16 cellular contexts compared by ENCODE assay signal in genomic region chr14:50524731-50525510, GRCh38. TPM values are rescaled to one million over a fixed set of nuclear protein-coding genes. Genes with fewer than 3 reads are reported as not detected.
DNase-seq lines count a peak whose midpoint lies in the region; ATAC-seq and TF ChIP-seq lines count a peak whose summit lies in the region.
"Had no signal": no experiment of that assay in that cellular context is flagged by ENCODE, and none has a peak within 500 bp of the region (broad histone marks: within the 10 kb centered on the region; RNA-seq: fewer than 3 reads in every experiment).

No MANE protein-coding gene starts in this region.

- peaks cover 15% of the 10 kb centered on the region for H3K36me3 Mint-ChIP-seq in activated naive CD8-positive, alpha-beta T cell treated with anti-CD3 and anti-CD28 coated beads, Interleukin-2, amount 10 ng/mL, durations not matched to agents 7 days and 5 days
- peaks cover 58% of the 10 kb centered on the region for H3K36me3 Mint-ChIP-seq in nephron progenitor cell (ENCODE audit: low read depth)

- no peaks in the 10 kb centered on the region for H3K9me3 ChIP-seq in Loucy (ENCODE audit: insufficient read depth, low read depth, low read length)
- H3K9me3 ChIP-seq: esophagus muscularis mucosa, tibial nerve had no signal

- TF ChIP-seq CTCF in Loucy (conservative IDR thresholded peaks at IDR 0.05; ENCODE audit: low read length) (no peak), nephron progenitor cell (IDR thresholded peaks at IDR 0.05) (no peak)

- H3K4me1 ChIP-seq in Loucy (ENCODE audit: insufficient read depth, low read length, poor library complexity, severe bottlenecking), result peaks cover 63% of the 10 kb centered on the region

- H3K9ac ChIP-seq in Loucy (ENCODE audit: low read depth, low read length, poor library complexity, severe bottlenecking), result no peak overlapping the region

- no peaks in the 10 kb centered on the region for H3K9me2 ChIP-seq in Loucy (replicated peaks; ENCODE audit: low read depth, low read length)

- no peaks in the 10 kb centered on the region for H3K36me3 ChIP-seq in Loucy (ENCODE audit: insufficient read depth, low read length)
- H3K36me3 ChIP-seq: esophagus muscularis mucosa, tibial nerve had no signal

- no peaks in the 10 kb centered on the region for H3F3A ChIP-seq in Loucy (ENCODE audit: low read depth)

- POLR2A ChIA-PET in activated naive CD8-positive, alpha-beta T cell treated with anti-CD3 and anti-CD28 coated beads, Interleukin-2, amount 10 ng/mL, durations not matched to agents 7 days and 5 days (lab: Charles Lee), result interaction anchor here (0.6 kb wide), 1 partner anchor 850 kb away, joined by 3 read pairs; no protein-coding TSS in a partner anchor

- H3K4me1 Mint-ChIP-seq in activated naive CD8-positive, alpha-beta T cell treated with anti-CD3 and anti-CD28 coated beads, Interleukin-2, amount 10 ng/mL, durations not matched to agents 7 days and 5 days, result peaks cover 48% of the 10 kb centered on the region
- peaks cover 55% of the 10 kb centered on the region for H3K4me1 Mint-ChIP-seq in nephron progenitor cell

- DNase-seq in DMS53 (lab: John Stamatoyannopoulos, UW), result peak; percentile 3
- DNase-seq in DMS53 treated with DMSO at 0.1 percent for 48 hours (lab: John Stamatoyannopoulos, UW; ENCODE audit: unreplicated experiment), result no peak
- no peak for DNase-seq in activated naive CD8-positive, alpha-beta T cell treated with anti-CD3 and anti-CD28 coated beads, Interleukin-2, amount 10 ng/mL, durations not matched to agents 7 days and 5 days
- no peak for DNase-seq in nephron progenitor cell
- DNase-seq in mesenteric fat pad (ENCODE audit: low spot score), result no peak
- DNase-seq in activated effector memory CD4-positive, alpha-beta T cell treated with Interleukin-2 at 50 U/mL for 16 hours, result no peak
- DNase-seq: activated CD4-positive, alpha-beta T cell treated with anti-CD3 and anti-CD28 coated beads, Interleukin-2, amount 50 U/mL, for 1 hour; activated naive CD4-positive, alpha-beta T cell; NCI-H2081 treated with DMSO at 0.1 percent for 48 hours; occipital lobe; small intestine had no signal

- H3K27me3 ChIP-seq in Loucy (ENCODE audit: insufficient read depth, low read length, poor library complexity, severe bottlenecking), result no peaks in the 10 kb centered on the region
- H3K27me3 ChIP-seq: esophagus muscularis mucosa, tibial nerve had no signal

- H3K4me2 ChIP-seq in Loucy (ENCODE audit: low read depth, low read length, poor library complexity, severe bottlenecking), result peak overlapping the region; percentile 48

- no peaks in the 10 kb centered on the region for H3K9me3 Mint-ChIP-seq in activated naive CD8-positive, alpha-beta T cell treated with anti-CD3 and anti-CD28 coated beads, Interleukin-2, amount 10 ng/mL, durations not matched to agents 7 days and 5 days
- H3K9me3 Mint-ChIP-seq in nephron progenitor cell, result no peaks in the 10 kb centered on the region

- peaks cover 77% of the 10 kb centered on the region for H4K20me1 ChIP-seq in Loucy (ENCODE audit: insufficient read depth, low read length, poor library complexity, severe bottlenecking)

- H3K27ac Mint-ChIP-seq in activated naive CD8-positive, alpha-beta T cell treated with anti-CD3 and anti-CD28 coated beads, Interleukin-2, amount 10 ng/mL, durations not matched to agents 7 days and 5 days, result peak overlapping the region; percentile 64
- peak overlapping the region; percentile 71 for H3K27ac Mint-ChIP-seq in nephron progenitor cell

- H3K27me3 Mint-ChIP-seq in activated naive CD8-positive, alpha-beta T cell treated with anti-CD3 and anti-CD28 coated beads, Interleukin-2, amount 10 ng/mL, durations not matched to agents 7 days and 5 days, result no peaks in the 10 kb centered on the region
- no peaks in the 10 kb centered on the region for H3K27me3 Mint-ChIP-seq in nephron progenitor cell (ENCODE audit: low read depth, poor library complexity)

- H3K4me3 Mint-ChIP-seq in activated naive CD8-positive, alpha-beta T cell treated with anti-CD3 and anti-CD28 coated beads, Interleukin-2, amount 10 ng/mL, durations not matched to agents 7 days and 5 days, result no peak overlapping the region
- H3K4me3 Mint-ChIP-seq in nephron progenitor cell, result no peak overlapping the region

- no peak overlapping the region for H2AFZ ChIP-seq in Loucy (ENCODE audit: low read length)

- peaks cover 97% of the 10 kb centered on the region for H3K79me2 ChIP-seq in Loucy (ENCODE audit: insufficient read depth, low read length)

- peak overlapping the region; percentile 13 for H3K4me3 ChIP-seq in Loucy (ENCODE audit: low read length, poor library complexity, severe bottlenecking)
- H3K4me3 ChIP-seq: esophagus muscularis mucosa, lung, tibial nerve had no signal

- ATAC-seq in activated naive CD8-positive, alpha-beta T cell treated with anti-CD3 and anti-CD28 coated beads, Interleukin-2, amount 10 ng/mL, durations not matched to agents 7 days and 5 days (ENCODE audit: low read depth), result no peak
- no peak for ATAC-seq in GM21576 (IDR thresholded peaks at IDR 0.05; ENCODE audit: unreplicated experiment)

RNA-seq across cellular contexts. Expression of gene MAP4K5, which starts 7.4 kb away (rescaled TPM):
- total RNA-seq in activated naive CD8-positive, alpha-beta T cell treated with anti-CD3 and anti-CD28 coated beads, Interleukin-2, amount 10 ng/mL, durations not matched to agents 7 days and 5 days, result 10 to 100 TPM; 40.1 to 46.1 TPM
- total RNA-seq in mesenteric fat pad, result 52.6 TPM

RNA-seq across cellular contexts. Expression of gene ATL1, which starts 35.0 kb away (rescaled TPM):
- total RNA-seq in activated naive CD8-positive, alpha-beta T cell treated with anti-CD3 and anti-CD28 coated beads, Interleukin-2, amount 10 ng/mL, durations not matched to agents 7 days and 5 days, result 1 to 10 TPM; 1.5 TPM
- total RNA-seq in mesenteric fat pad, result 3.6 TPM
